ENCODE assay signal across 8 cellular contexts in genomic region chr12:56687225-56688128, GRCh38. TPM values are rescaled to one million over a fixed set of nuclear protein-coding genes. Genes with fewer than 3 reads are reported as not detected.
DNase-seq lines count a peak whose midpoint lies in the region; ATAC-seq and TF ChIP-seq lines count a peak whose summit lies in the region.

No MANE protein-coding gene starts in this region.

- peak overlapping the region; percentile 98 for H3K18ac ChIP-seq in neuronal stem cell (ENCODE audit: low read length)

- H3K9me3 ChIP-seq in PC-9 (ENCODE audit: insufficient read depth, low read depth): no peaks in the 10 kb centered on the region
- H3K9me3 ChIP-seq in neuronal stem cell (replicated peaks in 1 of 2; ENCODE audit: control insufficient read depth in 2 of 2, insufficient read depth in 1 of 2, low read depth in 1 of 2, low read length in 2 of 2): peaks cover 0 to 17% of the 10 kb centered on the region in 2 donors
- no peaks in the 10 kb centered on the region for H3K9me3 ChIP-seq in tibial nerve

- H2AFZ ChIP-seq in PC-9: peak overlapping the region; percentile 69
- H2AFZ ChIP-seq in neuronal stem cell (ENCODE audit: low read length): peak overlapping the region; percentile 92

- peaks cover 15% of the 10 kb centered on the region for H3K4me1 ChIP-seq in PC-9 (replicated peaks; ENCODE audit: insufficient read depth)
- H3K4me1 ChIP-seq in foreskin keratinocyte: no peaks in the 10 kb centered on the region
- peaks cover 5 to 6% of the 10 kb centered on the region in 2 donors for H3K4me1 ChIP-seq in neuronal stem cell (ENCODE audit: control insufficient read depth in 2 of 2, insufficient read depth in 1 of 2, low read depth in 1 of 2, low read length in 2 of 2)
- peaks cover 0 to 47% (median 12%) of the 10 kb centered on the region in 4 donors for H3K4me1 ChIP-seq in tibial nerve

- H3K27me3 ChIP-seq in PC-9 (ENCODE audit: insufficient read depth, low read depth) (no peaks in the 10 kb centered on the region), foreskin keratinocyte (no peaks in the 10 kb centered on the region), neuronal stem cell (ENCODE audit: control insufficient read depth in 3 of 3, insufficient read depth in 3 of 3, low read depth in 1 of 3, low read length in 3 of 3) (no peaks in the 10 kb centered on the region), tibial nerve (no peaks in the 10 kb centered on the region)

- peak overlapping the region; percentile 98 for H4K91ac ChIP-seq in neuronal stem cell (ENCODE audit: low read depth, low read length, poor library complexity)

- BruUV-seq in PC-9 (replicated peaks; lab: Mats Ljungman, UMichigan): TSS peak; percentile 54

- H2BK5ac ChIP-seq in neuronal stem cell (ENCODE audit: low read length): peak overlapping the region; percentile 97

- H3K27ac ChIP-seq in PC-9: peak overlapping the region; percentile 94
- peak overlapping the region; percentile 85 for H3K27ac ChIP-seq in foreskin keratinocyte
- H3K27ac ChIP-seq in neuronal stem cell (replicated peaks; ENCODE audit: low read length): peak overlapping the region; percentile 99
- peak overlapping the region; percentile 97 to 100 (median 100) for H3K27ac ChIP-seq in tibial nerve

- H2BK120ac ChIP-seq in neuronal stem cell (ENCODE audit: low read depth, low read length): no peak overlapping the region

- ATAC-seq in HG03280 (IDR thresholded peaks at IDR 0.05; ENCODE audit: unreplicated experiment): peak; percentile 15
- peak; percentile 27 for ATAC-seq in foreskin keratinocyte

- peak overlapping the region; percentile 42 for H2BK12ac ChIP-seq in neuronal stem cell (ENCODE audit: low read length)

- CTCF ChIA-PET in PC-9 (lab: Charles Lee): interaction anchor here (0.7 to 1.6 kb wide), 2 partner anchors 51 to 86 kb away, joined by 3 to 7 read pairs; no protein-coding TSS in a partner anchor

- H4K20me1 ChIP-seq in PC-9 (ENCODE audit: insufficient read depth): peaks cover 47% of the 10 kb centered on the region

- H3K4me2 ChIP-seq in PC-9: peak overlapping the region; percentile 96
- peak overlapping the region; percentile 49 for H3K4me2 ChIP-seq in neuronal stem cell (ENCODE audit: insufficient read depth, low read length, poor library complexity, severe bottlenecking)

- intact Hi-C loops in PC-9 (cut with micrococcal nuclease; ENCODE audit: unreplicated experiment): loop anchor here (1.0 to 2.0 kb wide), 6 partner anchors 27 to 401 kb away; partner anchors contain the start of genes NACA and PRIM1

- H2AK5ac ChIP-seq in neuronal stem cell (ENCODE audit: low read depth, low read length): peak overlapping the region; percentile 28

- H3K36me3 ChIP-seq in PC-9 (ENCODE audit: low read depth) (peaks cover 24% of the 10 kb centered on the region), neuronal stem cell (replicated peaks in 1 of 2; ENCODE audit: control insufficient read depth in 2 of 2, insufficient read depth in 2 of 2, low read length in 2 of 2) (peaks cover 0 to 41% of the 10 kb centered on the region in 2 donors), tibial nerve (no peaks in the 10 kb centered on the region)

- H3K4me3 ChIP-seq in PC-9 (peak overlapping the region; percentile 97), neuronal stem cell (ENCODE audit: low read length in 2 of 2) (peak overlapping the region; percentile 90 to 97), tibial nerve (peak overlapping the region; percentile 82 to 95 (median 85))

- H2BK15ac ChIP-seq in neuronal stem cell (ENCODE audit: low read length): peak overlapping the region; percentile 25

- H3K79me2 ChIP-seq in PC-9 (ENCODE audit: low read depth): peaks cover 55% of the 10 kb centered on the region

- H3K23ac ChIP-seq in neuronal stem cell (ENCODE audit: low read depth, low read length, poor library complexity): peak overlapping the region; percentile 92

- no peaks in the 10 kb centered on the region for H3K9me2 ChIP-seq in PC-9 (ENCODE audit: insufficient read depth)

- POLR2A ChIA-PET in PC-9 (lab: Charles Lee; ENCODE audit: unreplicated experiment): interaction anchor here (0.6 to 2.0 kb wide), 8 partner anchors 29 to 495 kb away, joined by 3 to 27 read pairs (median 5); partner anchors contain the start of gene NACA

- H4K8ac ChIP-seq in neuronal stem cell (ENCODE audit: low read depth, low read length): no peak overlapping the region

- peak overlapping the region; percentile 27 for H3K4ac ChIP-seq in neuronal stem cell (ENCODE audit: low read length)

- peak overlapping the region; percentile 96 for H3K9ac ChIP-seq in neuronal stem cell (ENCODE audit: low read depth, low read length, poor library complexity)

- no peak for TF ChIP-seq EP300 in tibial nerve (IDR thresholded peaks at IDR 0.05)

- peak; percentile 72 for DNase-seq in NCI-H510A treated with DMSO at 0.1 percent for 48 hours (lab: John Stamatoyannopoulos, UW)
- DNase-seq in NCI-H510A (lab: John Stamatoyannopoulos, UW): no peak
- peak in 1 of 2 experiments; percentile 28 for DNase-seq in PC-9
- peak; percentile 48 for DNase-seq in activated effector memory CD4-positive, alpha-beta T cell treated with Interleukin-2 at 50 U/mL for 16 hours
- DNase-seq in foreskin keratinocyte: no peak
- DNase-seq in neuronal stem cell (ENCODE audit: low spot score): no peak
- peak; percentile 31 to 41 for DNase-seq in tibial nerve (ENCODE audit: low spot score in 2 of 2)

- no CpG with 5 or more reads among the region's 62 CpGs for whole genome bisulfite sequencing in neuronal stem cell (ENCODE audit: extremely low coverage in 2 of 2, insufficient read length in 2 of 2, insufficient replicate concordance in 1 of 2), 2 donors
- 0 to 1% methylated on average over 57 to 62 of the region's 62 CpGs for WGBS in tibial nerve, 2 donors

- peak overlapping the region; percentile 97 for H3K14ac ChIP-seq in neuronal stem cell (ENCODE audit: low read length)

- peaks cover 2% of the 10 kb centered on the region for H3K79me1 ChIP-seq in neuronal stem cell (ENCODE audit: low read depth, low read length)

- TF ChIP-seq CTCF in PC-9 (conservative IDR thresholded peaks at IDR 0.05) (no peak), foreskin keratinocyte (conservative IDR thresholded peaks at IDR 0.05) (no peak), tibial nerve (IDR thresholded peaks at IDR 0.05) (no peak)

- TF ChIP-seq POLR2A in tibial nerve (IDR thresholded peaks at IDR 0.05): no peak

- peaks cover 46% of the 10 kb centered on the region for H3F3A ChIP-seq in PC-9 (ENCODE audit: insufficient read depth, low read depth)

RNA-seq across cellular contexts. Expression of gene PTGES3, which starts 0.6 kb away (rescaled TPM):
- total RNA-seq in PC-9 (2021) (227 and 322 TPM in 2 replicates), foreskin keratinocyte (263 and 298 TPM in 2 replicates), tibial nerve (10 to 100 TPM; 71.0 to 84.0 (median 77.2) TPM)
- 265 and 316 TPM in 2 replicates for polyA plus RNA-seq in foreskin keratinocyte
- 354 TPM for polyA plus RNA-seq in neuronal stem cell (2013, experiment 1 of 2)
- polyA plus RNA-seq in neuronal stem cell (2013, experiment 2 of 2): 356 TPM

RNA-seq across cellular contexts. Expression of gene NACA, which starts 37.6 kb away (rescaled TPM):
- total RNA-seq in PC-9 (2021) (812 and 1,035 TPM in 2 replicates), foreskin keratinocyte (1,105 and 1,204 TPM in 2 replicates), tibial nerve (1,000 to 10,000 TPM in 1 of 4 donors, 100 to 1,000 TPM in 3; 829 to 1,085 (median 948) TPM)
- 1,271 and 1,425 TPM in 2 replicates for polyA plus RNA-seq in foreskin keratinocyte
- polyA plus RNA-seq in neuronal stem cell (2013, experiment 1 of 2): 2,797 TPM
- 2,786 TPM for polyA plus RNA-seq in neuronal stem cell (2013, experiment 2 of 2)

RNA-seq across cellular contexts. Expression of gene ATP5F1B, which starts 41.7 kb away (rescaled TPM):
- total RNA-seq in PC-9 (2021): 506 and 587 TPM in 2 replicates
- total RNA-seq in foreskin keratinocyte: 657 and 723 TPM in 2 replicates
- 574 and 700 TPM in 2 replicates for polyA plus RNA-seq in foreskin keratinocyte
- polyA plus RNA-seq in neuronal stem cell (2013, experiment 1 of 2): 527 TPM
- polyA plus RNA-seq in neuronal stem cell (2013, experiment 2 of 2): 548 TPM
- 100 to 1,000 TPM; 293 to 326 (median 296) TPM for total RNA-seq in tibial nerve

RNA-seq across cellular contexts. Expression of gene BAZ2A, which starts 57.4 kb away (rescaled TPM):
- total RNA-seq in PC-9 (2021) (99.5 and 115 TPM in 2 replicates), foreskin keratinocyte (55.6 and 59.3 TPM in 2 replicates), tibial nerve (100 to 1,000 TPM; 117 to 178 (median 159) TPM)
- 10.6 and 13.4 TPM in 2 replicates for polyA plus RNA-seq in foreskin keratinocyte
- polyA plus RNA-seq in neuronal stem cell (2013, experiment 1 of 2): 91.0 TPM
- 91.7 TPM for polyA plus RNA-seq in neuronal stem cell (2013, experiment 2 of 2)

Comparison
In these comparisons a context has a peak if more than half of its experiments do, and no peak if none do; other contexts are left out.
1. DNase-seq: peak in NCI-H510A treated with DMSO at 0.1 percent for 48 hours (single experiment), activated effector memory CD4-positive, alpha-beta T cell treated with Interleukin-2 at 50 U/mL for 16 hours (single experiment) and tibial nerve (2 of 2); none in NCI-H510A (single experiment), foreskin keratinocyte (0 of 2) and neuronal stem cell (single experiment).
2. Peak in every context shown above with its lines, with median percentiles within 50 percentile points of each other: H3K27ac ChIP-seq and H3K4me3 ChIP-seq.